In genomic region chr1:55650449-55650848, GRCh38 we compare ENCODE assay signal across 18 cellular contexts.
"Had no signal": no experiment of that assay in that cellular context is flagged by ENCODE, and none has a peak within 500 bp of the region (broad histone marks: within the 10 kb centered on the region; RNA-seq: fewer than 3 reads in every experiment).

No MANE protein-coding gene starts in this region.

- H3K27ac ChIP-seq: body of pancreas, dorsolateral prefrontal cortex, heart right ventricle, left ventricle myocardium inferior, pancreas, thyroid gland had no signal

- H3K4me3 Mint-ChIP-seq: activated CD4-positive, alpha-beta memory T cell treated with anti-CD3 and anti-CD28 coated beads for 36 hours; activated naive CD8-positive, alpha-beta T cell treated with anti-CD3 and anti-CD28 coated beads, Interleukin-2, amount 10 ng/mL, durations not matched to agents 7 days and 5 days; neural crest cell had no signal

- H3K36me3 ChIP-seq: heart right ventricle, left ventricle myocardium inferior, pancreas, thyroid gland had no signal

- H3K4me1 ChIP-seq: body of pancreas, left ventricle myocardium inferior, pancreas, thyroid gland had no signal

- H3K27me3 Mint-ChIP-seq: activated CD4-positive, alpha-beta memory T cell treated with anti-CD3 and anti-CD28 coated beads for 36 hours; activated naive CD8-positive, alpha-beta T cell treated with anti-CD3 and anti-CD28 coated beads, Interleukin-2, amount 10 ng/mL, durations not matched to agents 7 days and 5 days had no signal

- H3K9me3 Mint-ChIP-seq: activated CD4-positive, alpha-beta memory T cell treated with anti-CD3 and anti-CD28 coated beads for 36 hours; activated naive CD8-positive, alpha-beta T cell treated with anti-CD3 and anti-CD28 coated beads, Interleukin-2, amount 10 ng/mL, durations not matched to agents 7 days and 5 days had no signal

- H3K9me3 ChIP-seq: body of pancreas, heart right ventricle, left ventricle myocardium inferior, pancreas, thyroid gland had no signal

- ATAC-seq: body of pancreas, heart right ventricle, pancreas had no signal

- H3K27ac Mint-ChIP-seq: activated CD4-positive, alpha-beta memory T cell treated with anti-CD3 and anti-CD28 coated beads for 36 hours; activated naive CD8-positive, alpha-beta T cell treated with anti-CD3 and anti-CD28 coated beads, Interleukin-2, amount 10 ng/mL, durations not matched to agents 7 days and 5 days had no signal

- H3K27me3 ChIP-seq: body of pancreas, dorsolateral prefrontal cortex, heart right ventricle, pancreas, thyroid gland had no signal

- DNase-seq: activated CD4-positive, alpha-beta memory T cell treated with anti-CD3 and anti-CD28 coated beads for 36 hours; activated CD4-positive, alpha-beta T cell treated with anti-CD3 and anti-CD28 coated beads for 1 hour; activated gamma-delta T cell; activated naive CD8-positive, alpha-beta T cell treated with anti-CD3 and anti-CD28 coated beads, Interleukin-2, amount 10 ng/mL, durations not matched to agents 7 days and 5 days; activated T-cell treated with anti-CD3 and anti-CD28 coated beads, Interleukin-2, amount 50 U/mL, for 48 hours; body of pancreas; cerebellar nuclear complex; heart right ventricle; kidney; left ventricle myocardium inferior; mesendoderm; pancreas; retina; SW 1271; thyroid gland had no signal

- H3K4me3 ChIP-seq: body of pancreas, dorsolateral prefrontal cortex, heart right ventricle, left ventricle myocardium inferior, pancreas, skin epidermis, thyroid gland had no signal

- H3K4me1 Mint-ChIP-seq: activated naive CD8-positive, alpha-beta T cell treated with anti-CD3 and anti-CD28 coated beads, Interleukin-2, amount 10 ng/mL, durations not matched to agents 7 days and 5 days; neural crest cell had no signal

- H3K36me3 Mint-ChIP-seq: activated CD4-positive, alpha-beta memory T cell treated with anti-CD3 and anti-CD28 coated beads for 36 hours; activated naive CD8-positive, alpha-beta T cell treated with anti-CD3 and anti-CD28 coated beads, Interleukin-2, amount 10 ng/mL, durations not matched to agents 7 days and 5 days had no signal
